In the genomic region with DNA sequence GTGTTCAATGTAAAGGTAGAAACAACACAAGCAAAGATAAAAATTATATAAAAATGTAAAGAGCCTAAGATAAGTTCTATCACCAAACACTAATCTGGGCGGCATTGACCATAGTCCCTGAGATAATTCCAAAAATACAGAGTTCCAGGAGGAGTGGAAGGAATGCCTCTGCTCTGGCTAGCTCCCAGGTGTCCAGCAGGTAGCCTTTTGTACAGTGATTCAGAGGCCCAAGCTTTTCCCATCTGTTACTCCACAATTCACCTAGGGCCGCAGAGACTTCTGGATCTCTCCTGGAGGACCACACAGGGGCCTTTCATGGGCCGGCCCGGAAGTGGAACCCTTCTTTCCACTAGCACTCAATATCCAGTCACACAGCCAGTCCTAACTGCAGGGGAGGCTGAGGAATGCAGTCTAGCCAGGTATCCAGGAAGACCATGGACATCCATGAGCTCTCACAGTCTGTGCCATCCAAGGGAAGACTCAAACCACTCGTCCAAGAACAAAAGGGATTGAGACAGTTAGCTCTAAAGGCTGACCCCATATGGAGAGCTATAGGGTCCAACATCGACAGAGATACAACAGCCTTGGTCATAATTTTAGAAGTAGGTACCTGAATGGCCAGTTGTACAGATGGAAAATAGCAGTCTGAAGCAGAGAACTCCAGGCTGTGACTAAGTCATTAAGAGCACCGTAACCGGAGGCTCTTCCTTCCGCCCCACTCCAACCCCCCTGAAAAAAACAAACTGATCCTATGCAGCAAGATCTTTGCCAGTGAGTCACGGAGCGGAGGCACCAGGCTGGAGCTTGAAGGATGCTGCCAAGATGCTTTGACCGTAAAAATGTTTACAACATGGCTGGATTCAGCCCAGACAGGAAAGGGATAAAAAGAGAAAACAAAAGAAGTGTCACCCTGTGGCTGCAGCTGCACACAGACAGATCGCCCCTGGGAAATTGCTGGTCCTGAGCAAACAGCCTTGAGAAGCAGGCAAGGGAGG, we compare ENCODE assay signal across 1 cellular context.
TF ChIP-seq lines count a peak whose summit lies in the region.

No MANE protein-coding gene starts in this region.

TF ChIP-seq in IMR-90, 13 proteins besides CTCF, POLR2A, EP300 and RAD21:
- peak; percentile 56; the same call in 1 of the 2 replicates for TF ChIP-seq MAZ (IDR thresholded peaks at IDR 0.05; ENCODE audit: borderline replicate concordance, low read depth, low read length)
- TF ChIP-seq NFE2L2 (IDR thresholded peaks at IDR 0.05; ENCODE audit: low read depth, low read length): no peak
- TF ChIP-seq SMC3 (IDR thresholded peaks at IDR 0.05; ENCODE audit: low read depth, low read length): peak; percentile 26; the same call in 1 of the 2 replicates
- TF ChIP-seq, protein P1, sequence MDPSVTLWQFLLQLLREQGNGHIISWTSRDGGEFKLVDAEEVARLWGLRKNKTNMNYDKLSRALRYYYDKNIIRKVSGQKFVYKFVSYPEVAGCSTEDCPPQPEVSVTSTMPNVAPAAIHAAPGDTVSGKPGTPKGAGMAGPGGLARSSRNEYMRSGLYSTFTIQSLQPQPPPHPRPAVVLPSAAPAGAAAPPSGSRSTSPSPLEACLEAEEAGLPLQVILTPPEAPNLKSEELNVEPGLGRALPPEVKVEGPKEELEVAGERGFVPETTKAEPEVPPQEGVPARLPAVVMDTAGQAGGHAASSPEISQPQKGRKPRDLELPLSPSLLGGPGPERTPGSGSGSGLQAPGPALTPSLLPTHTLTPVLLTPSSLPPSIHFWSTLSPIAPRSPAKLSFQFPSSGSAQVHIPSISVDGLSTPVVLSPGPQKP (IDR thresholded peaks at IDR 0.05; ENCODE audit: borderline replicate concordance, low read depth, low read length): no peak
- TF ChIP-seq MXI1 (IDR thresholded peaks at IDR 0.05; ENCODE audit: borderline replicate concordance, low read depth, low read length): no peak
- peak; percentile 27; the same call in 1 of the 2 replicates for TF ChIP-seq MAFK (IDR thresholded peaks at IDR 0.05; ENCODE audit: low read depth, low read length)
- peak; percentile 64; the same call in 1 of the 2 replicates for TF ChIP-seq CEBPB (IDR thresholded peaks at IDR 0.05; ENCODE audit: low read depth, low read length)
- TF ChIP-seq, protein P2, sequence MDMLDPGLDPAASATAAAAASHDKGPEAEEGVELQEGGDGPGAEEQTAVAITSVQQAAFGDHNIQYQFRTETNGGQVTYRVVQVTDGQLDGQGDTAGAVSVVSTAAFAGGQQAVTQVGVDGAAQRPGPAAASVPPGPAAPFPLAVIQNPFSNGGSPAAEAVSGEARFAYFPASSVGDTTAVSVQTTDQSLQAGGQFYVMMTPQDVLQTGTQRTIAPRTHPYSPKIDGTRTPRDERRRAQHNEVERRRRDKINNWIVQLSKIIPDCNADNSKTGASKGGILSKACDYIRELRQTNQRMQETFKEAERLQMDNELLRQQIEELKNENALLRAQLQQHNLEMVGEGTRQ (IDR thresholded peaks at IDR 0.05; ENCODE audit: low read depth, low read length): no peak
- TF ChIP-seq RCOR1 (IDR thresholded peaks at IDR 0.05; ENCODE audit: insufficient replicate concordance, low read length): peak; percentile 58
- no peak for TF ChIP-seq CHD1 (IDR thresholded peaks at IDR 0.05; ENCODE audit: low read depth, low read length)
- TF ChIP-seq RFX5 (IDR thresholded peaks at IDR 0.05; ENCODE audit: low read depth, low read length): no peak
- TF ChIP-seq FOS (IDR thresholded peaks at IDR 0.05; ENCODE audit: low read depth, low read length): peak; percentile 93
- TF ChIP-seq BHLHE40 (IDR thresholded peaks at IDR 0.05; ENCODE audit: low read depth, low read length): peak; percentile 76
